Comparison of ENCODE assay signal across 8 cellular contexts in genomic region chr1:44354268-44354839, GRCh38. TPM values are rescaled to one million over a fixed set of nuclear protein-coding genes. Genes with fewer than 3 reads are reported as not detected.
DNase-seq lines count a peak whose midpoint lies in the region; ATAC-seq, FAIRE-seq and TF ChIP-seq lines count a peak whose summit lies in the region.

No MANE protein-coding gene starts in this region.

- H3K36me3 ChIP-seq in cardiac muscle cell (no peaks in the 10 kb centered on the region), adrenal gland (replicated peaks in 1 of 2) (no peaks in the 10 kb centered on the region), HepG2 (replicated peaks in 1 of 2; ENCODE audit: control insufficient read depth in 1 of 2, insufficient read depth in 2 of 2, low read length in 2 of 2) (no peaks in the 10 kb centered on the region)

- intact Hi-C loops in cardiac septum (cut with DNase I): loop anchor here (10.0 kb wide), 1 partner anchor 140 kb away; the partner anchor contains the start of gene DMAP1
- intact Hi-C loops in adrenal gland (cut with DNase I): no loop called here
- intact Hi-C loops in HepG2 (cut with micrococcal nuclease; ENCODE audit: unreplicated experiment): no loop called here

- POLR2A ChIA-PET in HepG2 (lab: Yijun Ruan, JAX): interaction anchor here (1.6 kb wide), 1 partner anchor 8 kb away, joined by 4 read pairs; no protein-coding TSS in a partner anchor

- peak overlapping the region; percentile 82 for H3K9ac ChIP-seq in HepG2 (ENCODE audit: insufficient read depth, low read depth, low read length)

- DNase-seq in cardiac muscle cell (ENCODE audit: low read depth in 1 of 2, low spot score in 1 of 2): peak; percentile 8 to 29
- no peak for DNase-seq in cardiac septum (ENCODE audit: low spot score)
- peak in 2 of 7 donors; percentile 17 to 29 for DNase-seq in adrenal gland
- DNase-seq in HepG2 (ENCODE audit: low spot score): no peak
- no peak for DNase-seq in type B pancreatic cell (ENCODE audit: extremely low spot score, unreplicated experiment)
- no peak for DNase-seq in superior temporal gyrus (ENCODE audit: extremely low spot score)
- no peak for DNase-seq in NCI-H187 treated with DMSO at 0.1 percent for 48 hours (lab: John Stamatoyannopoulos, UW)
- no peak for DNase-seq in LoVo (ENCODE audit: low spot score)

- TF ChIP-seq CTCF in cardiac muscle cell (IDR thresholded peaks at IDR 0.05; ENCODE audit: low read depth, low read length) (no peak), adrenal gland (IDR thresholded peaks at IDR 0.05) (no peak), HepG2 (CRISPR knock-in tag; IDR thresholded peaks at IDR 0.05) (no peak), type B pancreatic cell (conservative IDR thresholded peaks at IDR 0.05) (no peak)

- FAIRE-seq in HepG2 (lab: Jason Lieb, UNC): no peak

- peak overlapping the region; percentile 96 for H3K4me3 Mint-ChIP-seq in type B pancreatic cell

- peaks cover 47% of the 10 kb centered on the region for H3K4me1 Mint-ChIP-seq in type B pancreatic cell (ENCODE audit: unreplicated experiment)

- BruUV-seq in HepG2 (replicated peaks; lab: Mats Ljungman, UMichigan): TSS peak; percentile 67

- 44 to 51% (median 48%) methylated on average over 10 of the region's 10 CpGs for WGBS in adrenal gland, 4 donors
- 22% methylated on average over 10 of the region's 10 CpGs for WGBS in HepG2 (ENCODE audit: low lambda C conversion rate)

- H3K4me1 ChIP-seq in cardiac muscle cell (ENCODE audit: low read depth) (peaks cover 20% of the 10 kb centered on the region), adrenal gland (replicated peaks in 1 of 2) (peaks cover 7 to 9% of the 10 kb centered on the region in 2 donors), HepG2 (ENCODE audit: insufficient read depth, low read length) (peaks cover 36% of the 10 kb centered on the region)

- no peak overlapping the region for H2AFZ ChIP-seq in HepG2 (ENCODE audit: low read length)

- TF ChIP-seq POLR2A in adrenal gland (IDR thresholded peaks at IDR 0.05) (no peak), HepG2 (IDR thresholded peaks at IDR 0.05; ENCODE audit: insufficient read depth in 1 of 2, low read depth in 2 of 2, low read length in 2 of 2) (no peak; a peak in 1 of 4 replicates)

- CTCF ChIA-PET in HepG2 (lab: Yijun Ruan, JAX; ENCODE audit: low intra/inter-chr PET ratio, low total read pairs): no interaction called here

- H3K27me3 ChIP-seq in cardiac muscle cell (no peaks in the 10 kb centered on the region), adrenal gland (no peaks in the 10 kb centered on the region), HepG2 (ENCODE audit: control insufficient read depth in 1 of 2, insufficient read depth in 2 of 2, low read length in 2 of 2) (0 out of 5 replicates have a peak, but pooled peaks cover 0 to 3% of the 10 kb centered on the region in 2 experiments)

- TF ChIP-seq RAD21 in HepG2 (CRISPR knock-in tag; IDR thresholded peaks at IDR 0.05): no peak

- H3K4me3 ChIP-seq in cardiac muscle cell: peak overlapping the region; percentile 87
- H3K4me3 ChIP-seq in adrenal gland: peak overlapping the region; percentile 38 to 96 (median 66)
- H3K4me3 ChIP-seq in HepG2 (replicated peaks in 1 of 3; ENCODE audit: insufficient read depth in 1 of 3, low read depth in 2 of 3, low read length in 3 of 3): peak overlapping the region; percentile 86 to 96 (median 89)

- no peak for TF ChIP-seq EP300 in HepG2 (IDR thresholded peaks at IDR 0.05; ENCODE audit: low read depth in 2 of 2, low read length in 2 of 2)
- TF ChIP-seq EP300 in HepG2 (CRISPR knock-in tag; IDR thresholded peaks at IDR 0.05; ENCODE audit: borderline replicate concordance): no peak

- peak overlapping the region; percentile 88 for H3K4me2 ChIP-seq in HepG2 (ENCODE audit: low read depth, low read length)

- H4K20me1 ChIP-seq in HepG2 (ENCODE audit: insufficient read depth, low read length): no peaks in the 10 kb centered on the region

- in situ Hi-C loops in HepG2 (cut with HindIII; ENCODE audit: extremely low pct_ligation_motif_present, low pct_unique_long_range_greater_than_20kb): no loop called here

- ATAC-seq in HepG2: no peak

- peaks cover 4% of the 10 kb centered on the region for H3K79me2 ChIP-seq in HepG2 (ENCODE audit: insufficient read depth, low read length)

- H3K36me3 Mint-ChIP-seq in type B pancreatic cell: peaks cover 17% of the 10 kb centered on the region

- H3K27ac ChIP-seq in cardiac muscle cell (peak overlapping the region; percentile 92), adrenal gland (peak overlapping the region in 3 of 5 donors; percentile 45 to 73 (median 67)), HepG2 (ENCODE audit: extremely low read length, insufficient read depth, low read length) (peak overlapping the region; percentile 49)

- no peaks in the 10 kb centered on the region for H3K27me3 Mint-ChIP-seq in type B pancreatic cell

- no peaks in the 10 kb centered on the region for H3K9me3 Mint-ChIP-seq in type B pancreatic cell

- peak overlapping the region; percentile 87 for H3K27ac Mint-ChIP-seq in type B pancreatic cell

- H3K9me3 ChIP-seq in cardiac muscle cell (ENCODE audit: low read depth) (no peaks in the 10 kb centered on the region), adrenal gland (replicated peaks in 1 of 3) (no peaks in the 10 kb centered on the region), HepG2 (ENCODE audit: low read length) (no peaks in the 10 kb centered on the region)

TF ChIP-seq in HepG2, 621 proteins besides CTCF, POLR2A, EP300 and RAD21 (continues in another document):
- no peak for TF ChIP-seq ZNF746 (CRISPR knock-in tag; IDR thresholded peaks at IDR 0.05)

RNA-seq across cellular contexts. Expression of gene ERI3, which starts 0.7 kb away (rescaled TPM):
- total RNA-seq in cardiac muscle cell (92.1 and 111 TPM in 2 replicates), cardiac septum (45.0 TPM), adrenal gland (10 to 100 TPM; 34.3 to 62.8 (median 47.9) TPM), HepG2 (2016; rRNA removed; fragmentation: Illumina TruSeq; extraction: Trizol) (35.9 and 40.3 TPM in 2 replicates), type B pancreatic cell (ENCODE audit: low replicate concordance) (54.7 and 72.7 TPM in 2 replicates)
- polyA plus RNA-seq in cardiac muscle cell (151 and 152 TPM in 2 replicates), adrenal gland (10 to 100 TPM; 33.8 to 43.4 (median 38.6) TPM), HepG2 (2011; rRNA removed) (35.6 and 38.8 TPM in 2 replicates)
- total RNA-seq in HepG2 (2016; cell fraction: cytosol; rRNA removed; fragmentation: Illumina TruSeq; extraction: Trizol; ENCODE audit: low read depth): 56.7 and 66.6 TPM in 2 replicates
- total RNA-seq in HepG2 (2016; cell fraction: insoluble cytoplasmic fraction; rRNA removed; fragmentation: Illumina TruSeq; extraction: Trizol): 34.0 and 36.1 TPM in 2 replicates
- total RNA-seq in HepG2 (2016; cell fraction: membrane; rRNA removed; fragmentation: Illumina TruSeq; extraction: Trizol): 50.1 and 65.3 TPM in 2 replicates
- 14.8 and 15.9 TPM in 2 replicates for total RNA-seq in HepG2 (2016; cell fraction: nucleus; rRNA removed; fragmentation: Illumina TruSeq; extraction: Trizol)
- polyA plus RNA-seq in HepG2 (2011; cell fraction: cytosol; rRNA removed): 34.7 and 41.6 TPM in 2 replicates
- 38.0 and 40.6 TPM in 2 replicates for polyA plus RNA-seq in HepG2 (2011; cell fraction: nucleus; rRNA removed)
- 20.0 and 23.8 TPM in 2 replicates for polyA plus RNA-seq in HepG2 (2012)
- 48.5 and 58.8 TPM in 2 replicates for polyA plus RNA-seq in HepG2 (2016; cell fraction: cytosol; fragmentation: Illumina TruSeq; extraction: Trizol; ENCODE audit: low read depth)
- polyA plus RNA-seq in HepG2 (2016; cell fraction: insoluble cytoplasmic fraction; fragmentation: Illumina TruSeq; extraction: Trizol; ENCODE audit: low read depth): 27.8 and 38.1 TPM in 2 replicates
- polyA plus RNA-seq in HepG2 (2016; cell fraction: membrane; fragmentation: Illumina TruSeq; extraction: Trizol; ENCODE audit: low read depth): 52.6 and 54.7 TPM in 2 replicates
- polyA plus RNA-seq in HepG2 (2016; cell fraction: nucleus; fragmentation: Illumina TruSeq; extraction: Trizol; ENCODE audit: insufficient read depth, low read depth): 21.6 and 25.0 TPM in 2 replicates
- polyA minus RNA-seq in HepG2 (2011; rRNA and poly(A)+ RNA removed; ENCODE audit: low replicate concordance): 36.5 and 101 TPM in 2 replicates
- polyA minus RNA-seq in HepG2 (2011; cell fraction: cytosol; rRNA and poly(A)+ RNA removed): 23.0 and 23.3 TPM in 2 replicates
- polyA minus RNA-seq in HepG2 (2011; cell fraction: nucleus; rRNA and poly(A)+ RNA removed): 16.2 and 18.5 TPM in 2 replicates

RNA-seq across cellular contexts. Expression of gene RNF220, which starts 50.7 kb away (rescaled TPM):
- total RNA-seq in cardiac muscle cell (103 and 142 TPM in 2 replicates), cardiac septum (45.6 TPM), adrenal gland (100 to 1,000 TPM in 4 of 8 donors, 10 to 100 TPM in 4; 55.9 to 150 (median 84.1) TPM), HepG2 (2016; rRNA removed; fragmentation: Illumina TruSeq; extraction: Trizol) (52.4 and 72.1 TPM in 2 replicates), type B pancreatic cell (ENCODE audit: low replicate concordance) (87.1 and 101 TPM in 2 replicates)
- polyA plus RNA-seq in cardiac muscle cell (57.6 and 72.3 TPM in 2 replicates), adrenal gland (10 to 100 TPM; 36.3 to 67.5 (median 50.2) TPM), HepG2 (2011; rRNA removed) (48.2 and 67.9 TPM in 2 replicates)
- total RNA-seq in HepG2 (2016; cell fraction: cytosol; rRNA removed; fragmentation: Illumina TruSeq; extraction: Trizol; ENCODE audit: low read depth): 22.8 and 23.7 TPM in 2 replicates
- total RNA-seq in HepG2 (2016; cell fraction: insoluble cytoplasmic fraction; rRNA removed; fragmentation: Illumina TruSeq; extraction: Trizol): 47.5 and 68.7 TPM in 2 replicates
- 52.8 and 60.2 TPM in 2 replicates for total RNA-seq in HepG2 (2016; cell fraction: membrane; rRNA removed; fragmentation: Illumina TruSeq; extraction: Trizol)
- 35.2 and 42.6 TPM in 2 replicates for total RNA-seq in HepG2 (2016; cell fraction: nucleus; rRNA removed; fragmentation: Illumina TruSeq; extraction: Trizol)
- polyA plus RNA-seq in HepG2 (2011; cell fraction: cytosol; rRNA removed): 66.3 and 73.5 TPM in 2 replicates
- 128 and 130 TPM in 2 replicates for polyA plus RNA-seq in HepG2 (2011; cell fraction: nucleus; rRNA removed)
- 78.4 and 79.8 TPM in 2 replicates for polyA plus RNA-seq in HepG2 (2012)
- 28.1 and 30.5 TPM in 2 replicates for polyA plus RNA-seq in HepG2 (2016; cell fraction: cytosol; fragmentation: Illumina TruSeq; extraction: Trizol; ENCODE audit: low read depth)
- polyA plus RNA-seq in HepG2 (2016; cell fraction: insoluble cytoplasmic fraction; fragmentation: Illumina TruSeq; extraction: Trizol; ENCODE audit: low read depth): 61.3 and 65.3 TPM in 2 replicates
- polyA plus RNA-seq in HepG2 (2016; cell fraction: membrane; fragmentation: Illumina TruSeq; extraction: Trizol; ENCODE audit: low read depth): 51.8 and 52.7 TPM in 2 replicates
- polyA plus RNA-seq in HepG2 (2016; cell fraction: nucleus; fragmentation: Illumina TruSeq; extraction: Trizol; ENCODE audit: insufficient read depth, low read depth): 73.3 and 76.8 TPM in 2 replicates
- 59.9 and 60.3 TPM in 2 replicates for polyA minus RNA-seq in HepG2 (2011; rRNA and poly(A)+ RNA removed; ENCODE audit: low replicate concordance)
- 18.7 and 19.3 TPM in 2 replicates for polyA minus RNA-seq in HepG2 (2011; cell fraction: cytosol; rRNA and poly(A)+ RNA removed)
- polyA minus RNA-seq in HepG2 (2011; cell fraction: nucleus; rRNA and poly(A)+ RNA removed): 52.9 and 55.6 TPM in 2 replicates

Comparison
In these comparisons a context has a peak if more than half of its experiments do, and no peak if none do; other contexts are left out.
1. DNase-seq: peak in cardiac muscle cell (2 of 2); none in cardiac septum (single experiment), HepG2 (single experiment), type B pancreatic cell (single experiment), superior temporal gyrus (single experiment), NCI-H187 treated with DMSO at 0.1 percent for 48 hours (single experiment) and LoVo (single experiment).
2. Peak in every context shown above with its lines, with median percentiles within 50 percentile points of each other: H3K27ac ChIP-seq and H3K4me3 ChIP-seq.